8 cellular contexts compared by ENCODE assay signal in genomic region chr14:104794641-104795467, GRCh38. TPM values are rescaled to one million over a fixed set of nuclear protein-coding genes. Genes with fewer than 3 reads are reported as not detected.
DNase-seq lines count a peak whose midpoint lies in the region; TF ChIP-seq lines count a peak whose summit lies in the region.

No MANE protein-coding gene starts in this region.

- peaks cover 29% of the 10 kb centered on the region for H3K4me1 Mint-ChIP-seq in endodermal cell

- H3K9me3 ChIP-seq in SJCRH30 (replicated peaks) (no peaks in the 10 kb centered on the region), endodermal cell (ENCODE audit: control insufficient read depth, low read length) (no peaks in the 10 kb centered on the region), mucosa of stomach (ENCODE audit: control insufficient read depth, low read length) (no peaks in the 10 kb centered on the region)

- H3K4me1 ChIP-seq in SJCRH30 (peaks cover 26% of the 10 kb centered on the region), endodermal cell (ENCODE audit: control insufficient read depth, insufficient read depth, low read length) (peaks cover 17% of the 10 kb centered on the region), mucosa of stomach (ENCODE audit: control insufficient read depth, insufficient read depth, low read length) (peaks cover 75% of the 10 kb centered on the region)

- H3K36me3 Mint-ChIP-seq in endodermal cell (ENCODE audit: low read depth): peaks cover 10% of the 10 kb centered on the region

- H3K27ac Mint-ChIP-seq in endodermal cell: peak overlapping the region; percentile 82

- H3K27me3 Mint-ChIP-seq in endodermal cell (ENCODE audit: insufficient read depth): peaks cover 24% of the 10 kb centered on the region

- H3K36me3 ChIP-seq in GM06990 (ENCODE audit: control insufficient read depth, insufficient read depth, low read length): peaks cover 15% of the 10 kb centered on the region
- H3K36me3 ChIP-seq in SJCRH30: peaks cover 22% of the 10 kb centered on the region
- peaks cover 4% of the 10 kb centered on the region for H3K36me3 ChIP-seq in endodermal cell (ENCODE audit: control insufficient read depth, insufficient read depth, low read length)
- H3K36me3 ChIP-seq in mucosa of stomach (ENCODE audit: control insufficient read depth, insufficient read depth, low read length): peaks cover 6% of the 10 kb centered on the region

- H3K27me3 ChIP-seq in GM06990 (replicated peaks; ENCODE audit: control insufficient read depth, insufficient read depth, low read length): peaks cover 1% of the 10 kb centered on the region; the same call in 1 of the 2 replicates
- H3K27me3 ChIP-seq in SJCRH30: no peaks in the 10 kb centered on the region
- no peaks in the 10 kb centered on the region for H3K27me3 ChIP-seq in endodermal cell (ENCODE audit: control insufficient read depth, insufficient read depth, low read length, poor library complexity, severe bottlenecking)
- H3K27me3 ChIP-seq in mucosa of stomach (ENCODE audit: control insufficient read depth, insufficient read depth, low read length): no peaks in the 10 kb centered on the region

- H3K4me3 ChIP-seq in GM06990 (replicated peaks; ENCODE audit: low read depth, low read length): peak overlapping the region; percentile 81
- H3K4me3 ChIP-seq in SJCRH30: peak overlapping the region; percentile 94
- peak overlapping the region; percentile 87 for H3K4me3 ChIP-seq in endodermal cell (ENCODE audit: low read length)
- H3K4me3 ChIP-seq in mucosa of stomach (ENCODE audit: low read length): peak overlapping the region; percentile 80

- peak overlapping the region; percentile 76 for H3K4me3 Mint-ChIP-seq in endodermal cell

- H3K27ac ChIP-seq in SJCRH30: peak overlapping the region; percentile 72
- H3K27ac ChIP-seq in endodermal cell (ENCODE audit: low read depth, low read length): peak overlapping the region; percentile 44

- WGBS in endodermal cell (ENCODE audit: insufficient coverage in 1 of 2, insufficient read length in 1 of 2), 2 experiments: 3 to 13% methylated on average over 14 to 77 of the region's 77 CpGs

- H3K9ac ChIP-seq in endodermal cell (ENCODE audit: extremely low read depth, low read length, poor library complexity, severe bottlenecking): peak overlapping the region; percentile 57
- H3K9ac ChIP-seq in mucosa of stomach (ENCODE audit: low read length): peak overlapping the region; percentile 80

- peak; percentile 52 for DNase-seq in GM06990 (ENCODE audit: extremely low read depth, insufficient read length)
- peak; percentile 32 for DNase-seq in HCEC 1CT
- DNase-seq in SJCRH30: peak; percentile 39 to 44
- peak; percentile 76 for DNase-seq in endodermal cell
- DNase-seq in hippocampal formation (lab: John Stamatoyannopoulos, UW): no peak
- DNase-seq in foreskin melanocyte: no peak
- DNase-seq in SHP77 treated with DMSO at 0.1 percent for 48 hours (lab: John Stamatoyannopoulos, UW): no peak

- no peaks in the 10 kb centered on the region for H3K9me3 Mint-ChIP-seq in endodermal cell

- no peak for TF ChIP-seq CTCF in GM06990 (IDR thresholded peaks at IDR 0.05; ENCODE audit: insufficient read depth, low read length, poor library complexity, severe bottlenecking)
- no peak for TF ChIP-seq CTCF in endodermal cell (conservative IDR thresholded peaks at IDR 0.05)

RNA-seq across cellular contexts. Expression of gene AKT1, which starts 0.7 kb away (rescaled TPM):
- total RNA-seq in SJCRH30 (2014; rRNA removed; shearing (Covaris generic)): 160 and 164 TPM in 2 replicates
- total RNA-seq in endodermal cell: 100 to 1,000 TPM; 133 to 152 TPM
- polyA plus RNA-seq in endodermal cell (2013, experiment 1 of 2): 103 TPM
- 95.5 TPM for polyA plus RNA-seq in endodermal cell (2013, experiment 2 of 2)

RNA-seq across cellular contexts. Expression of gene ZBTB42, which starts 6.0 kb away (rescaled TPM):
- total RNA-seq in SJCRH30 (2014; rRNA removed; shearing (Covaris generic)): 0.38 and 0.48 TPM in 2 replicates
- total RNA-seq in endodermal cell: 1 to 10 TPM; 7.7 to 8.4 TPM
- 2.4 TPM for polyA plus RNA-seq in endodermal cell (2013, experiment 1 of 2)
- 2.6 TPM for polyA plus RNA-seq in endodermal cell (2013, experiment 2 of 2)

RNA-seq across cellular contexts. Expression of gene SIVA1, which starts 41.9 kb away (rescaled TPM):
- 105 and 157 TPM in 2 replicates for total RNA-seq in SJCRH30 (2014; rRNA removed; shearing (Covaris generic))
- 10 to 100 TPM; 82.5 to 87.3 TPM for total RNA-seq in endodermal cell
- 89.7 TPM for polyA plus RNA-seq in endodermal cell (2013, experiment 1 of 2)
- polyA plus RNA-seq in endodermal cell (2013, experiment 2 of 2): 92.2 TPM

Comparison
In these comparisons a context has a peak if more than half of its experiments do, and no peak if none do; other contexts are left out.
1. DNase-seq: peak in GM06990 (single experiment), HCEC 1CT (single experiment), SJCRH30 (2 of 2) and endodermal cell (single experiment); none in hippocampal formation (0 of 2), foreskin melanocyte (single experiment) and SHP77 treated with DMSO at 0.1 percent for 48 hours (single experiment).
2. Peak in every context shown above with its lines, with median percentiles within 50 percentile points of each other: H3K4me3 ChIP-seq.